Comparison of ENCODE assay signal across 1 cellular context in genomic region chr5:122906768-122907167, GRCh38.
TF ChIP-seq lines count a peak whose summit lies in the region.

No MANE protein-coding gene starts in this region.

TF ChIP-seq in A549, 52 proteins besides CTCF, POLR2A, EP300 and RAD21 (continued from another document):
- no peak for TF ChIP-seq MAX (IDR thresholded peaks at IDR 0.05)
- no peak for TF ChIP-seq EHMT2 (IDR thresholded peaks at IDR 0.05; ENCODE audit: low read depth)
- TF ChIP-seq RNF2 (IDR thresholded peaks at IDR 0.05; ENCODE audit: borderline replicate concordance, low read depth), result no peak
- no peak for TF ChIP-seq CBX8 (IDR thresholded peaks at IDR 0.05)
- no peak for TF ChIP-seq ELK1 (IDR thresholded peaks at IDR 0.05; ENCODE audit: low read depth, low read length)
- TF ChIP-seq FOSL2 (IDR thresholded peaks at IDR 0.05), result no peak
- TF ChIP-seq FOSL2 (CRISPR knock-in tag; IDR thresholded peaks at IDR 0.05), result no peak
- no peak for TF ChIP-seq HOXB13 (CRISPR knock-in tag; IDR thresholded peaks at IDR 0.05; ENCODE audit: low read depth)
- TF ChIP-seq, protein P1, sequence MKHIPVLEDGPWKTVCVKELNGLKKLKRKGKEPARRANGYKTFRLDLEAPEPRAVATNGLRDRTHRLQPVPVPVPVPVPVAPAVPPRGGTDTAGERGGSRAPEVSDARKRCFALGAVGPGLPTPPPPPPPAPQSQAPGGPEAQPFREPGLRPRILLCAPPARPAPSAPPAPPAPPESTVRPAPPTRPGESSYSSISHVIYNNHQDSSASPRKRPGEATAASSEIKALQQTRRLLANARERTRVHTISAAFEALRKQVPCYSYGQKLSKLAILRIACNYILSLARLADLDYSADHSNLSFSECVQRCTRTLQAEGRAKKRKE (CRISPR knock-in tag; IDR thresholded peaks at IDR 0.05; ENCODE audit: low read depth), result no peak
- TF ChIP-seq HEYL (CRISPR knock-in tag; IDR thresholded peaks at IDR 0.05), result no peak
TF ChIP-seq in A549: peak in this region for 0.
